Comparison of ENCODE assay signal across 25 cellular contexts in genomic region chr7:145732521-145732920, GRCh38.
"Had no signal": no experiment of that assay in that cellular context is flagged by ENCODE, and none has a peak within 500 bp of the region (broad histone marks: within the 10 kb centered on the region; RNA-seq: fewer than 3 reads in every experiment).

No MANE protein-coding gene starts in this region.

- H3K27ac ChIP-seq: ascending aorta, colonic mucosa, dorsolateral prefrontal cortex, esophagus squamous epithelium, hepatocyte, left lung, testis, uterus had no signal

- H3K27ac Mint-ChIP-seq: activated B cell treated with CpG ODN at 0.5 μM for 24 hours; activated CD4-positive, alpha-beta T cell treated with anti-CD3 and anti-CD28 coated beads for 36 hours; activated naive CD4-positive, alpha-beta T cell treated with anti-CD3 and anti-CD28 coated beads, Interleukin-2, amount 50 U/mL, for 72 hours; activated T-cell treated with anti-CD3 and anti-CD28 coated beads, Interleukin-2, amount 50 U/mL, for 24 hours; activated T-helper 17 cell treated with anti-CD3 and anti-CD28 coated beads, Interleukin-2, amount 50 U/mL, for 72 hours; effector memory CD8-positive, alpha-beta T cell; natural killer cell; progenitor cell of endocrine pancreas had no signal

- H3K36me3 ChIP-seq: ascending aorta, colonic mucosa, esophagus squamous epithelium, left lung, uterus had no signal

- DNase-seq: activated B cell treated with CpG ODN at 0.5 μM for 24 hours; activated CD4-positive, alpha-beta T cell treated with anti-CD3 and anti-CD28 coated beads for 36 hours; activated CD4-positive, alpha-beta T cell treated with anti-CD3 and anti-CD28 coated beads, Interleukin-2, amount 50 U/mL, for 4 hours; activated CD8-positive, alpha-beta memory T cell treated with anti-CD3 and anti-CD28 coated beads for 24 hours; activated CD8-positive, alpha-beta memory T cell treated with anti-CD3 and anti-CD28 coated beads, Interleukin-2, amount 50 U/mL, for 4 hours; activated T-cell treated with anti-CD3 and anti-CD28 coated beads, Interleukin-2, amount 50 U/mL, for 24 hours; colonic mucosa; dorsolateral prefrontal cortex; effector memory CD8-positive, alpha-beta T cell; esophagus squamous epithelium; kidney glomerular epithelial cell; left lung; natural killer cell; retina; stimulated activated CD4-positive, alpha-beta T cell treated with anti-CD3 and anti-CD28 coated beads, Interleukin-4, amount 100 ng/mL, for 1 hour; stimulated activated naive CD4-positive, alpha-beta T cell; testis; trophoblast cell; uterus had no signal

- H3K36me3 Mint-ChIP-seq: activated naive CD4-positive, alpha-beta T cell treated with anti-CD3 and anti-CD28 coated beads, Interleukin-2, amount 50 U/mL, for 72 hours had no signal

- H3K4me1 ChIP-seq: ascending aorta, colonic mucosa, esophagus squamous epithelium, left lung, testis, uterus had no signal

- ATAC-seq: activated CD4-positive, alpha-beta T cell treated with anti-CD3 and anti-CD28 coated beads for 36 hours; activated naive CD4-positive, alpha-beta T cell treated with anti-CD3 and anti-CD28 coated beads, Interleukin-2, amount 50 U/mL, for 72 hours; activated T-helper 17 cell treated with anti-CD3 and anti-CD28 coated beads, Interleukin-2, amount 50 U/mL, for 72 hours; effector memory CD8-positive, alpha-beta T cell; left lung; natural killer cell had no signal

- H3K79me2 ChIP-seq: hepatocyte had no signal

- H3K4me3 Mint-ChIP-seq: activated B cell treated with CpG ODN at 0.5 μM for 24 hours; activated CD4-positive, alpha-beta T cell treated with anti-CD3 and anti-CD28 coated beads for 36 hours; activated T-cell treated with anti-CD3 and anti-CD28 coated beads, Interleukin-2, amount 50 U/mL, for 24 hours; activated T-helper 17 cell treated with anti-CD3 and anti-CD28 coated beads, Interleukin-2, amount 50 U/mL, for 72 hours; effector memory CD8-positive, alpha-beta T cell; natural killer cell had no signal

- H3K4me2 ChIP-seq: hepatocyte had no signal

- H3K4me3 ChIP-seq: ascending aorta, colonic mucosa, dorsolateral prefrontal cortex, esophagus squamous epithelium, hepatocyte, left lung, lung, testis, uterus had no signal

- H3K4me1 Mint-ChIP-seq: activated B cell treated with CpG ODN at 0.5 μM for 24 hours; activated CD4-positive, alpha-beta T cell treated with anti-CD3 and anti-CD28 coated beads for 36 hours; activated T-helper 17 cell treated with anti-CD3 and anti-CD28 coated beads, Interleukin-2, amount 50 U/mL, for 72 hours; natural killer cell had no signal

- H3K27me3 ChIP-seq: ascending aorta, colonic mucosa, esophagus squamous epithelium, hepatocyte, left lung, testis, uterus had no signal

- H3K9me3 ChIP-seq: ascending aorta, colonic mucosa, esophagus squamous epithelium, left lung, testis, uterus had no signal

- H3K27me3 Mint-ChIP-seq: activated B cell treated with CpG ODN at 0.5 μM for 24 hours; activated CD4-positive, alpha-beta T cell treated with anti-CD3 and anti-CD28 coated beads for 36 hours; activated T-cell treated with anti-CD3 and anti-CD28 coated beads, Interleukin-2, amount 50 U/mL, for 24 hours; activated T-helper 17 cell treated with anti-CD3 and anti-CD28 coated beads, Interleukin-2, amount 50 U/mL, for 72 hours; effector memory CD8-positive, alpha-beta T cell; progenitor cell of endocrine pancreas had no signal

- H2AFZ ChIP-seq: hepatocyte had no signal
